21 cellular contexts compared by ENCODE assay signal in genomic region chr12:73390256-73390655, GRCh38.
DNase-seq lines count a peak whose midpoint lies in the region; ATAC-seq, FAIRE-seq and TF ChIP-seq lines count a peak whose summit lies in the region.
"Had no signal": no experiment of that assay in that cellular context is flagged by ENCODE, and none has a peak within 500 bp of the region (broad histone marks: within the 10 kb centered on the region; RNA-seq: fewer than 3 reads in every experiment).

No MANE protein-coding gene starts in this region.

- in situ Hi-C loops in HepG2 (cut with HindIII; ENCODE audit: extremely low pct_ligation_motif_present, low pct_unique_long_range_greater_than_20kb), result no loop called here

- H3K9ac ChIP-seq in liver (ENCODE audit: low read depth in 1 of 2, low read length in 2 of 2) (no peak overlapping the region), HepG2 (ENCODE audit: insufficient read depth, low read depth, low read length) (no peak overlapping the region), neuronal stem cell (ENCODE audit: low read depth, low read length, poor library complexity) (no peak overlapping the region)
- H3K9ac ChIP-seq: BLaER1 had no signal

- FAIRE-seq in HepG2 (lab: Jason Lieb, UNC), result no peak
- FAIRE-seq: A549, GM12892, GM18507, H54 had no signal

- no TSS peak for BruUV-seq in HepG2 (replicated peaks; lab: Mats Ljungman, UMichigan)

- H3K18ac ChIP-seq in neuronal stem cell (ENCODE audit: low read length), result no peak overlapping the region

- no peak for TF ChIP-seq RAD21 in liver (IDR thresholded peaks at IDR 0.05)
- no peak for TF ChIP-seq RAD21 in HepG2 (CRISPR knock-in tag; IDR thresholded peaks at IDR 0.05)

- no peak overlapping the region for H2BK120ac ChIP-seq in neuronal stem cell (ENCODE audit: low read depth, low read length)

- H3K36me3 ChIP-seq in liver (ENCODE audit: control insufficient read depth in 4 of 4, insufficient read depth in 3 of 4, low read depth in 1 of 4, low read length in 3 of 4) (no peaks in the 10 kb centered on the region), HepG2 (replicated peaks in 1 of 2; ENCODE audit: control insufficient read depth in 1 of 2, insufficient read depth in 2 of 2, low read length in 2 of 2) (no peaks in the 10 kb centered on the region), neuronal stem cell (replicated peaks in 1 of 2; ENCODE audit: control insufficient read depth in 2 of 2, insufficient read depth in 2 of 2, low read length in 2 of 2) (no peaks in the 10 kb centered on the region), esophagus squamous epithelium (no peaks in the 10 kb centered on the region)
- H3K36me3 ChIP-seq: BLaER1 had no signal

- H4K91ac ChIP-seq in neuronal stem cell (ENCODE audit: low read depth, low read length, poor library complexity), result no peak overlapping the region

- no peak overlapping the region for H2BK15ac ChIP-seq in neuronal stem cell (ENCODE audit: low read length)

- H3K27ac ChIP-seq in liver (ENCODE audit: low read depth in 1 of 2, low read length in 2 of 2), result no peak overlapping the region
- no peak overlapping the region for H3K27ac ChIP-seq in HepG2 (ENCODE audit: extremely low read length, insufficient read depth, low read length)
- H3K27ac ChIP-seq in neuronal stem cell (replicated peaks; ENCODE audit: low read length), result no peak overlapping the region
- H3K27ac ChIP-seq in esophagus squamous epithelium, result no peak overlapping the region
- H3K27ac ChIP-seq: 22Rv1, A549, BLaER1 had no signal

- POLR2A ChIA-PET in HepG2 (lab: Yijun Ruan, JAX), result no interaction called here

- no peak overlapping the region for H2AFZ ChIP-seq in HepG2 (ENCODE audit: low read length)
- H2AFZ ChIP-seq in neuronal stem cell (ENCODE audit: low read length), result peak overlapping the region; percentile 28

- DNase-seq in HepG2 (ENCODE audit: low spot score), result no peak
- peak; percentile 20 for DNase-seq in OCI-M1 (lab: John Stamatoyannopoulos, UW)
- DNase-seq in neuronal stem cell (ENCODE audit: low spot score), result no peak
- DNase-seq in NCI-H187 (lab: John Stamatoyannopoulos, UW), result no peak
- no peak for DNase-seq in esophagus squamous epithelium (lab: John Stamatoyannopoulos, UW)
- DNase-seq: AML-193; CD4-positive, alpha-beta memory T cell; DMS153; DMS79; GDM1; HCEC 1CT; HFFc6; KG1 had no signal

- H3K79me2 ChIP-seq in HepG2 (ENCODE audit: insufficient read depth, low read length), result no peaks in the 10 kb centered on the region

- no peak overlapping the region for H2BK5ac ChIP-seq in neuronal stem cell (ENCODE audit: low read length)

- no peak overlapping the region for H3K4ac ChIP-seq in neuronal stem cell (ENCODE audit: low read length)

- no peak for TF ChIP-seq EP300 in HepG2 (IDR thresholded peaks at IDR 0.05; ENCODE audit: low read depth in 2 of 2, low read length in 2 of 2)
- no peak for TF ChIP-seq EP300 in HepG2 (CRISPR knock-in tag; IDR thresholded peaks at IDR 0.05; ENCODE audit: borderline replicate concordance)

- intact Hi-C loops in HepG2 (cut with micrococcal nuclease; ENCODE audit: unreplicated experiment) (no loop called here), esophagus squamous epithelium (cut with DNase I) (no loop called here)

- CTCF ChIA-PET in HepG2 (lab: Yijun Ruan, JAX; ENCODE audit: low intra/inter-chr PET ratio, low total read pairs), result no interaction called here

- WGBS in liver, result 41% methylated on average over 2 of the region's 2 CpGs
- 42% methylated on average over 2 of the region's 2 CpGs for WGBS in HepG2 (ENCODE audit: low lambda C conversion rate)
- WGBS in neuronal stem cell (ENCODE audit: extremely low coverage in 2 of 2, insufficient read length in 2 of 2, insufficient replicate concordance in 1 of 2), 2 donors, result no CpG with 5 or more reads among the region's 2 CpGs
- WGBS in esophagus squamous epithelium, 2 donors, result 60 to 69% methylated on average over 2 of the region's 2 CpGs

- H3K9me3 ChIP-seq in liver (ENCODE audit: control insufficient read depth in 4 of 4, low read length in 3 of 4) (no peaks in the 10 kb centered on the region), HepG2 (ENCODE audit: low read length) (peaks cover 19% of the 10 kb centered on the region), neuronal stem cell (replicated peaks in 1 of 2; ENCODE audit: control insufficient read depth in 2 of 2, insufficient read depth in 1 of 2, low read depth in 1 of 2, low read length in 2 of 2) (no peaks in the 10 kb centered on the region), esophagus squamous epithelium (no peaks in the 10 kb centered on the region)
- H3K9me3 ChIP-seq: BLaER1 had no signal

- H3K79me1 ChIP-seq in neuronal stem cell (ENCODE audit: low read depth, low read length), result no peaks in the 10 kb centered on the region

- H3K27me3 ChIP-seq in liver (ENCODE audit: control insufficient read depth in 4 of 4, insufficient read depth in 4 of 4, low read length in 3 of 4), result no peaks in the 10 kb centered on the region
- H3K27me3 ChIP-seq in HepG2 (ENCODE audit: control insufficient read depth in 1 of 2, insufficient read depth in 2 of 2, low read length in 2 of 2), result no peaks in the 10 kb centered on the region
- H3K27me3 ChIP-seq in neuronal stem cell (ENCODE audit: control insufficient read depth in 3 of 3, insufficient read depth in 3 of 3, low read depth in 1 of 3, low read length in 3 of 3), result no peaks in the 10 kb centered on the region
- H3K27me3 ChIP-seq in esophagus squamous epithelium, result no peaks in the 10 kb centered on the region
- H3K27me3 ChIP-seq: BLaER1 had no signal

- H2BK12ac ChIP-seq in neuronal stem cell (ENCODE audit: low read length), result no peak overlapping the region

- H3K23ac ChIP-seq in neuronal stem cell (ENCODE audit: low read depth, low read length, poor library complexity), result no peak overlapping the region

- TF ChIP-seq POLR2A in HepG2 (IDR thresholded peaks at IDR 0.05; ENCODE audit: insufficient read depth in 1 of 2, low read depth in 2 of 2, low read length in 2 of 2) (no peak), esophagus squamous epithelium (IDR thresholded peaks at IDR 0.05) (no peak)

- H2AK5ac ChIP-seq in neuronal stem cell (ENCODE audit: low read depth, low read length), result no peak overlapping the region

- peaks cover 0 to 2% (median 0%) of the 10 kb centered on the region in 4 donors for H3K4me1 ChIP-seq in liver (ENCODE audit: control insufficient read depth in 4 of 4, insufficient read depth in 4 of 4, low read length in 3 of 4)
- no peaks in the 10 kb centered on the region for H3K4me1 ChIP-seq in HepG2 (ENCODE audit: insufficient read depth, low read length)
- H3K4me1 ChIP-seq in neuronal stem cell (ENCODE audit: control insufficient read depth in 2 of 2, insufficient read depth in 1 of 2, low read depth in 1 of 2, low read length in 2 of 2), result no peaks in the 10 kb centered on the region
- no peaks in the 10 kb centered on the region for H3K4me1 ChIP-seq in esophagus squamous epithelium
- H3K4me1 ChIP-seq: A549, BLaER1 had no signal

- no peak overlapping the region for H3K14ac ChIP-seq in neuronal stem cell (ENCODE audit: low read length)

- ATAC-seq in HepG2 (no peak), HG03469 (IDR thresholded peaks at IDR 0.05; ENCODE audit: unreplicated experiment) (no peak)
- ATAC-seq: A549 had no signal

- no peak for TF ChIP-seq CTCF in liver (IDR thresholded peaks at IDR 0.05; ENCODE audit: low read depth, low read length, missing input control)
- no peak for TF ChIP-seq CTCF in HepG2 (CRISPR knock-in tag; IDR thresholded peaks at IDR 0.05)
- TF ChIP-seq CTCF in esophagus squamous epithelium (IDR thresholded peaks at IDR 0.05), result no peak

- H3K4me2 ChIP-seq in HepG2 (ENCODE audit: low read depth, low read length), result no peak overlapping the region
- no peak overlapping the region for H3K4me2 ChIP-seq in neuronal stem cell (ENCODE audit: insufficient read depth, low read length, poor library complexity, severe bottlenecking)
- H3K4me2 ChIP-seq: A549, BLaER1 had no signal

- no peak overlapping the region for H3K4me3 ChIP-seq in liver (ENCODE audit: low read depth in 1 of 3, low read length in 3 of 3)
- no peak overlapping the region for H3K4me3 ChIP-seq in HepG2 (replicated peaks in 1 of 3; ENCODE audit: insufficient read depth in 1 of 3, low read depth in 2 of 3, low read length in 3 of 3)
- no peak overlapping the region for H3K4me3 ChIP-seq in neuronal stem cell (ENCODE audit: low read length in 2 of 2)
- H3K4me3 ChIP-seq in esophagus squamous epithelium, result no peak overlapping the region
- H3K4me3 ChIP-seq: A549, BLaER1 had no signal

- H4K20me1 ChIP-seq in HepG2 (ENCODE audit: insufficient read depth, low read length), result no peaks in the 10 kb centered on the region
- H4K20me1 ChIP-seq: BLaER1 had no signal

- no peak overlapping the region for H4K8ac ChIP-seq in neuronal stem cell (ENCODE audit: low read depth, low read length)

TF ChIP-seq in liver, 16 proteins besides CTCF, POLR2A, EP300 and RAD21:
- no peak for TF ChIP-seq SP1 (IDR thresholded peaks at IDR 0.05)
- TF ChIP-seq HNF4A (conservative IDR thresholded peaks at IDR 0.05), result peak; percentile 29 to 45

TF ChIP-seq in HepG2, 621 proteins besides CTCF, POLR2A, EP300 and RAD21:
- no peak for TF ChIP-seq TRIM24 (CRISPR knock-in tag; IDR thresholded peaks at IDR 0.05)
